In the genomic region with DNA sequence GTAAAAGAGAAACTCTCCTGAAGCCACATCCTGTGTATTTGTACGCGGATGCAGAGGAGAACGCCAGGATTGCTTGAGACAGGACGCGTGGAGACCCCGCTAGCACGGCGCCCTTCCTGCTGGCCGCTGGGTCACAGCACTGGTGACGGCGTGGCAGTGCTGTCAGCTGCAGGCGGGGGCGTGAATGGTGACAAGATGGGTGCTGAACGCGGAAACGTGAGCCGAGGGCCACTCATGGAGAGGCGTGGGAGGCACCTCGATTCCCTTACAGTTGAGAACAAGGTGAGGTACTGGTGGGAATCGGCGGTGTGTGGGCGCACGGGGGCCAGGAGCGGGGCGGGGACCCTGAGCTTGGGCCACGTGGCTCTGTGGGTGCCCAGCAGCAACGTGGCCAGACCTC, we compare ENCODE assay signal across 22 cellular contexts.
"Had no signal": no experiment of that assay in that cellular context is flagged by ENCODE, and none has a peak within 500 bp of the region (broad histone marks: within the 10 kb centered on the region; RNA-seq: fewer than 3 reads in every experiment).

No MANE protein-coding gene starts in this region.

- H3K36me3 ChIP-seq: brain microvascular endothelial cell, WERI-Rb-1 had no signal

- DNase-seq: activated CD4-positive, alpha-beta T cell treated with anti-CD3 and anti-CD28 coated beads for 4 hours; activated CD8-positive, alpha-beta memory T cell treated with anti-CD3 and anti-CD28 coated beads, Interleukin-2, amount 50 U/mL, for 4 hours; activated CD8-positive, alpha-beta T cell treated with anti-CD3 and anti-CD28 coated beads for 36 hours; activated gamma-delta T cell treated with Interleukin-2 at 50 U/mL for 16 hours; activated naive CD4-positive, alpha-beta T cell treated with anti-CD3 and anti-CD28 coated beads, Interleukin-2, amount 10 ng/mL, durations not matched to agents 7 days and 5 days; activated naive CD8-positive, alpha-beta T cell treated with anti-CD3 and anti-CD28 coated beads for 36 hours; activated T-cell treated with anti-CD3 and anti-CD28 coated beads, Interleukin-2, amount 50 U/mL, for 72 hours; brain microvascular endothelial cell; KG1; NCI-H1048; NCI-H146; NCI-H187 treated with DMSO at 0.1 percent for 48 hours; NCI-H2081 treated with DMSO at 0.1 percent for 48 hours; NCI-H446; NCI-H524; NCI-H748 treated with DMSO at 0.1 percent for 48 hours; NK-92 treated with Interleukin-12 subunit alpha and Interleukin-12 subunit beta, amount 100 ng/mL, for 24 hours; PC-3; SHP77 treated with DMSO at 0.1 percent for 48 hours; T-helper 2 cell; T1000; WERI-Rb-1 had no signal

- H3K27me3 ChIP-seq: brain microvascular endothelial cell had no signal

- H3K27ac ChIP-seq: brain microvascular endothelial cell, WERI-Rb-1 had no signal

- ATAC-seq: activated CD8-positive, alpha-beta T cell treated with anti-CD3 and anti-CD28 coated beads for 36 hours; activated T-cell treated with anti-CD3 and anti-CD28 coated beads, Interleukin-2, amount 50 U/mL, for 72 hours; PC-3 had no signal
